Comparison of ENCODE assay signal across 3 cellular contexts in the genomic region with DNA sequence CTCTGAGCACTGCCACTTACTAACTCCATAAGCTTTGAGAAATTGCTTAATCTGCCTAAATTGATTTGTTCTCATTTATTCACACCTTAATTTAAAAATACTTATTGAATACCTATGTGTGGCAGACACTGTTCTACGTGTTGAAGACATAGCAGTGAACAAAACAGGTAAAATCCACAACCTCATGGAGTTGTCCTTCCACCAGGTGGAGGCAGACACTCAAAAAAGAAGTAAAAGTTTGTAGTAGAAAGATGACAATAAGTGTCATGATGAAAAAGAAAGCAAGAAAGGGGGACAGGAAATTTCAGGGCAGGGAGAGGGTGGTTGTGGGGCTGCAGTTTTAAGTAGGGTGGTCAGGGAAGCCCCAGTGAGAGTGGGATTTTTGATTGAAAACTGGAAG.
TF ChIP-seq lines count a peak whose summit lies in the region.

No MANE protein-coding gene starts in this region.

TF ChIP-seq in SK-N-SH, 30 proteins besides CTCF, POLR2A, EP300 and RAD21 (continued from another document):
- no peak for TF ChIP-seq EZH2phosphoT487 (IDR thresholded peaks at IDR 0.05; ENCODE audit: borderline replicate concordance, low read depth)
- TF ChIP-seq, protein P1, sequence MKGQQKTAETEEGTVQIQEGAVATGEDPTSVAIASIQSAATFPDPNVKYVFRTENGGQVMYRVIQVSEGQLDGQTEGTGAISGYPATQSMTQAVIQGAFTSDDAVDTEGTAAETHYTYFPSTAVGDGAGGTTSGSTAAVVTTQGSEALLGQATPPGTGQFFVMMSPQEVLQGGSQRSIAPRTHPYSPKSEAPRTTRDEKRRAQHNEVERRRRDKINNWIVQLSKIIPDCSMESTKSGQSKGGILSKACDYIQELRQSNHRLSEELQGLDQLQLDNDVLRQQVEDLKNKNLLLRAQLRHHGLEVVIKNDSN (IDR thresholded peaks at IDR 0.05; ENCODE audit: borderline replicate concordance, low read depth) = no peak
- no peak for TF ChIP-seq POLR2AphosphoS5 (IDR thresholded peaks at IDR 0.05; ENCODE audit: low read depth, low read length)
- no peak for TF ChIP-seq RFX5 (IDR thresholded peaks at IDR 0.05; ENCODE audit: low read length)
- no peak for TF ChIP-seq SIN3A (IDR thresholded peaks at IDR 0.05; ENCODE audit: borderline replicate concordance, low read depth, low read length)
- no peak for TF ChIP-seq GATA2 (CRISPR knock-in tag; IDR thresholded peaks at IDR 0.05)
- no peak for TF ChIP-seq MEF2A (IDR thresholded peaks at IDR 0.05; ENCODE audit: borderline replicate concordance, low read depth)
- TF ChIP-seq, protein P2, sequence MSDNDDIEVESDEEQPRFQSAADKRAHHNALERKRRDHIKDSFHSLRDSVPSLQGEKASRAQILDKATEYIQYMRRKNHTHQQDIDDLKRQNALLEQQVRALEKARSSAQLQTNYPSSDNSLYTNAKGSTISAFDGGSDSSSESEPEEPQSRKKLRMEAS (IDR thresholded peaks at IDR 0.05; ENCODE audit: low read depth) = no peak

TF ChIP-seq in SK-N-SH treated with all-trans-retinoic acid at 6 μM for 48 hours, 23 proteins besides CTCF, POLR2A, EP300 and RAD21 (continued from another document):
- no peak for TF ChIP-seq GLIS3 (CRISPR knock-in tag; IDR thresholded peaks at IDR 0.05)
- TF ChIP-seq SNAI2 (CRISPR knock-in tag; IDR thresholded peaks at IDR 0.05) = no peak
- no peak for TF ChIP-seq OSR1 (CRISPR knock-in tag; IDR thresholded peaks at IDR 0.05)
- TF ChIP-seq, protein P3, sequence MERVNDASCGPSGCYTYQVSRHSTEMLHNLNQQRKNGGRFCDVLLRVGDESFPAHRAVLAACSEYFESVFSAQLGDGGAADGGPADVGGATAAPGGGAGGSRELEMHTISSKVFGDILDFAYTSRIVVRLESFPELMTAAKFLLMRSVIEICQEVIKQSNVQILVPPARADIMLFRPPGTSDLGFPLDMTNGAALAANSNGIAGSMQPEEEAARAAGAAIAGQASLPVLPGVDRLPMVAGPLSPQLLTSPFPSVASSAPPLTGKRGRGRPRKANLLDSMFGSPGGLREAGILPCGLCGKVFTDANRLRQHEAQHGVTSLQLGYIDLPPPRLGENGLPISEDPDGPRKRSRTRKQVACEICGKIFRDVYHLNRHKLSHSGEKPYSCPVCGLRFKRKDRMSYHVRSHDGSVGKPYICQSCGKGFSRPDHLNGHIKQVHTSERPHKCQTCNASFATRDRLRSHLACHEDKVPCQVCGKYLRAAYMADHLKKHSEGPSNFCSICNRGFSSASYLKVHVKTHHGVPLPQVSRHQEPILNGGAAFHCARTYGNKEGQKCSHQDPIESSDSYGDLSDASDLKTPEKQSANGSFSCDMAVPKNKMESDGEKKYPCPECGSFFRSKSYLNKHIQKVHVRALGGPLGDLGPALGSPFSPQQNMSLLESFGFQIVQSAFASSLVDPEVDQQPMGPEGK (CRISPR knock-in tag; IDR thresholded peaks at IDR 0.05; ENCODE audit: borderline replicate concordance) = no peak
- no peak for TF ChIP-seq ZNF8 (CRISPR knock-in tag; IDR thresholded peaks at IDR 0.05)
TF ChIP-seq in SK-N-SH treated with all-trans-retinoic acid at 6 μM for 48 hours: peak in this region for 0.

TF ChIP-seq in K562, 482 proteins besides CTCF, POLR2A, EP300 and RAD21:
- TF ChIP-seq, protein P4, sequence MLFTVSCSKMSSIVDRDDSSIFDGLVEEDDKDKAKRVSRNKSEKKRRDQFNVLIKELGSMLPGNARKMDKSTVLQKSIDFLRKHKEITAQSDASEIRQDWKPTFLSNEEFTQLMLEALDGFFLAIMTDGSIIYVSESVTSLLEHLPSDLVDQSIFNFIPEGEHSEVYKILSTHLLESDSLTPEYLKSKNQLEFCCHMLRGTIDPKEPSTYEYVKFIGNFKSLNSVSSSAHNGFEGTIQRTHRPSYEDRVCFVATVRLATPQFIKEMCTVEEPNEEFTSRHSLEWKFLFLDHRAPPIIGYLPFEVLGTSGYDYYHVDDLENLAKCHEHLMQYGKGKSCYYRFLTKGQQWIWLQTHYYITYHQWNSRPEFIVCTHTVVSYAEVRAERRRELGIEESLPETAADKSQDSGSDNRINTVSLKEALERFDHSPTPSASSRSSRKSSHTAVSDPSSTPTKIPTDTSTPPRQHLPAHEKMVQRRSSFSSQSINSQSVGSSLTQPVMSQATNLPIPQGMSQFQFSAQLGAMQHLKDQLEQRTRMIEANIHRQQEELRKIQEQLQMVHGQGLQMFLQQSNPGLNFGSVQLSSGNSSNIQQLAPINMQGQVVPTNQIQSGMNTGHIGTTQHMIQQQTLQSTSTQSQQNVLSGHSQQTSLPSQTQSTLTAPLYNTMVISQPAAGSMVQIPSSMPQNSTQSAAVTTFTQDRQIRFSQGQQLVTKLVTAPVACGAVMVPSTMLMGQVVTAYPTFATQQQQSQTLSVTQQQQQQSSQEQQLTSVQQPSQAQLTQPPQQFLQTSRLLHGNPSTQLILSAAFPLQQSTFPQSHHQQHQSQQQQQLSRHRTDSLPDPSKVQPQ (CRISPR knock-in tag; IDR thresholded peaks at IDR 0.05; ENCODE audit: borderline replicate concordance) = no peak
- TF ChIP-seq, protein P5, sequence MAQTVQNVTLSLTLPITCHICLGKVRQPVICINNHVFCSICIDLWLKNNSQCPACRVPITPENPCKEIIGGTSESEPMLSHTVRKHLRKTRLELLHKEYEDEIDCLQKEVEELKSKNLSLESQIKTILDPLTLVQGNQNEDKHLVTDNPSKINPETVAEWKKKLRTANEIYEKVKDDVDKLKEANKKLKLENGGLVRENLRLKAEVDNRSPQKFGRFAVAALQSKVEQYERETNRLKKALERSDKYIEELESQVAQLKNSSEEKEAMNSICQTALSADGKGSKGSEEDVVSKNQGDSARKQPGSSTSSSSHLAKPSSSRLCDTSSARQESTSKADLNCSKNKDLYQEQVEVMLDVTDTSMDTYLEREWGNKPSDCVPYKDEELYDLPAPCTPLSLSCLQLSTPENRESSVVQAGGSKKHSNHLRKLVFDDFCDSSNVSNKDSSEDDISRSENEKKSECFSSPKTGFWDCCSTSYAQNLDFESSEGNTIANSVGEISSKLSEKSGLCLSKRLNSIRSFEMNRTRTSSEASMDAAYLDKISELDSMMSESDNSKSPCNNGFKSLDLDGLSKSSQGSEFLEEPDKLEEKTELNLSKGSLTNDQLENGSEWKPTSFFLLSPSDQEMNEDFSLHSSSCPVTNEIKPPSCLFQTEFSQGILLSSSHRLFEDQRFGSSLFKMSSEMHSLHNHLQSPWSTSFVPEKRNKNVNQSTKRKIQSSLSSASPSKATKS (CRISPR knock-in tag; IDR thresholded peaks at IDR 0.05) = no peak
- TF ChIP-seq ZNF3 (CRISPR knock-in tag; IDR thresholded peaks at IDR 0.05) (no peak), CTBP1 (IDR thresholded peaks at IDR 0.05; ENCODE audit: borderline replicate concordance) (no peak), RFX7 (CRISPR knock-in tag; IDR thresholded peaks at IDR 0.05) (no peak), ZNF384 (IDR thresholded peaks at IDR 0.05; ENCODE audit: low read depth, low read length) (no peak), SMARCA5 (IDR thresholded peaks at IDR 0.05) (no peak), RNF2 (IDR thresholded peaks at IDR 0.05) (no peak), CCAR2 (IDR thresholded peaks at IDR 0.05; ENCODE audit: low read depth, low read length) (no peak), NCOA4 (IDR thresholded peaks at IDR 0.05; ENCODE audit: partially characterized antibody) (no peak), RBM14 (IDR thresholded peaks at IDR 0.05; ENCODE audit: borderline replicate concordance, insufficient read depth, low read depth, low read length) (no peak), NBN (IDR thresholded peaks at IDR 0.05; ENCODE audit: low read depth) (no peak), POLR3A (IDR thresholded peaks at IDR 0.05; ENCODE audit: borderline replicate concordance, extremely low read depth, insufficient read depth, insufficient read length) (no peak), HDAC8 (tag; IDR thresholded peaks at IDR 0.05) (no peak), ZNF507 (tag; conservative IDR thresholded peaks at IDR 0.05) (no peak)
- TF ChIP-seq, protein P6, sequence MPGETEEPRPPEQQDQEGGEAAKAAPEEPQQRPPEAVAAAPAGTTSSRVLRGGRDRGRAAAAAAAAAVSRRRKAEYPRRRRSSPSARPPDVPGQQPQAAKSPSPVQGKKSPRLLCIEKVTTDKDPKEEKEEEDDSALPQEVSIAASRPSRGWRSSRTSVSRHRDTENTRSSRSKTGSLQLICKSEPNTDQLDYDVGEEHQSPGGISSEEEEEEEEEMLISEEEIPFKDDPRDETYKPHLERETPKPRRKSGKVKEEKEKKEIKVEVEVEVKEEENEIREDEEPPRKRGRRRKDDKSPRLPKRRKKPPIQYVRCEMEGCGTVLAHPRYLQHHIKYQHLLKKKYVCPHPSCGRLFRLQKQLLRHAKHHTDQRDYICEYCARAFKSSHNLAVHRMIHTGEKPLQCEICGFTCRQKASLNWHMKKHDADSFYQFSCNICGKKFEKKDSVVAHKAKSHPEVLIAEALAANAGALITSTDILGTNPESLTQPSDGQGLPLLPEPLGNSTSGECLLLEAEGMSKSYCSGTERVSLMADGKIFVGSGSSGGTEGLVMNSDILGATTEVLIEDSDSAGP (CRISPR knock-in tag; IDR thresholded peaks at IDR 0.05) = no peak
- TF ChIP-seq, protein P7, sequence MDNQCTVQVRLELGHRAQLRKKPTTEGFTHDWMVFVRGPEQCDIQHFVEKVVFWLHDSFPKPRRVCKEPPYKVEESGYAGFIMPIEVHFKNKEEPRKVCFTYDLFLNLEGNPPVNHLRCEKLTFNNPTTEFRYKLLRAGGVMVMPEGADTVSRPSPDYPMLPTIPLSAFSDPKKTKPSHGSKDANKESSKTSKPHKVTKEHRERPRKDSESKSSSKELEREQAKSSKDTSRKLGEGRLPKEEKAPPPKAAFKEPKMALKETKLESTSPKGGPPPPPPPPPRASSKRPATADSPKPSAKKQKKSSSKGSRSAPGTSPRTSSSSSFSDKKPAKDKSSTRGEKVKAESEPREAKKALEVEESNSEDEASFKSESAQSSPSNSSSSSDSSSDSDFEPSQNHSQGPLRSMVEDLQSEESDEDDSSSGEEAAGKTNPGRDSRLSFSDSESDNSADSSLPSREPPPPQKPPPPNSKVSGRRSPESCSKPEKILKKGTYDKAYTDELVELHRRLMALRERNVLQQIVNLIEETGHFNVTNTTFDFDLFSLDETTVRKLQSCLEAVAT (IDR thresholded peaks at IDR 0.05) = no peak
- TF ChIP-seq, protein P8, sequence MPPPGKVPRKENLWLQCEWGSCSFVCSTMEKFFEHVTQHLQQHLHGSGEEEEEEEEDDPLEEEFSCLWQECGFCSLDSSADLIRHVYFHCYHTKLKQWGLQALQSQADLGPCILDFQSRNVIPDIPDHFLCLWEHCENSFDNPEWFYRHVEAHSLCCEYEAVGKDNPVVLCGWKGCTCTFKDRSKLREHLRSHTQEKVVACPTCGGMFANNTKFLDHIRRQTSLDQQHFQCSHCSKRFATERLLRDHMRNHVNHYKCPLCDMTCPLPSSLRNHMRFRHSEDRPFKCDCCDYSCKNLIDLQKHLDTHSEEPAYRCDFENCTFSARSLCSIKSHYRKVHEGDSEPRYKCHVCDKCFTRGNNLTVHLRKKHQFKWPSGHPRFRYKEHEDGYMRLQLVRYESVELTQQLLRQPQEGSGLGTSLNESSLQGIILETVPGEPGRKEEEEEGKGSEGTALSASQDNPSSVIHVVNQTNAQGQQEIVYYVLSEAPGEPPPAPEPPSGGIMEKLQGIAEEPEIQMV (tag; conservative IDR thresholded peaks at IDR 0.05; ENCODE audit: low read depth) = no peak
- TF ChIP-seq, protein P9, sequence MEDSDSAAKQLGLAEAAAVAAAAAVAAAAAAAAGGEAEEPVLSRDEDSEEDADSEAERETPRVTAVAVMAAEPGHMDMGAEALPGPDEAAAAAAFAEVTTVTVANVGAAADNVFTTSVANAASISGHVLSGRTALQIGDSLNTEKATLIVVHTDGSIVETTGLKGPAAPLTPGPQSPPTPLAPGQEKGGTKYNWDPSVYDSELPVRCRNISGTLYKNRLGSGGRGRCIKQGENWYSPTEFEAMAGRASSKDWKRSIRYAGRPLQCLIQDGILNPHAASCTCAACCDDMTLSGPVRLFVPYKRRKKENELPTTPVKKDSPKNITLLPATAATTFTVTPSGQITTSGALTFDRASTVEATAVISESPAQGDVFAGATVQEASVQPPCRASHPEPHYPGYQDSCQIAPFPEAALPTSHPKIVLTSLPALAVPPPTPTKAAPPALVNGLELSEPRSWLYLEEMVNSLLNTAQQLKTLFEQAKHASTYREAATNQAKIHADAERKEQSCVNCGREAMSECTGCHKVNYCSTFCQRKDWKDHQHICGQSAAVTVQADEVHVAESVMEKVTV (CRISPR knock-in tag; IDR thresholded peaks at IDR 0.05) = no peak
- TF ChIP-seq, protein P10, sequence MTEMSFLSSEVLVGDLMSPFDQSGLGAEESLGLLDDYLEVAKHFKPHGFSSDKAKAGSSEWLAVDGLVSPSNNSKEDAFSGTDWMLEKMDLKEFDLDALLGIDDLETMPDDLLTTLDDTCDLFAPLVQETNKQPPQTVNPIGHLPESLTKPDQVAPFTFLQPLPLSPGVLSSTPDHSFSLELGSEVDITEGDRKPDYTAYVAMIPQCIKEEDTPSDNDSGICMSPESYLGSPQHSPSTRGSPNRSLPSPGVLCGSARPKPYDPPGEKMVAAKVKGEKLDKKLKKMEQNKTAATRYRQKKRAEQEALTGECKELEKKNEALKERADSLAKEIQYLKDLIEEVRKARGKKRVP (CRISPR knock-in tag; IDR thresholded peaks at IDR 0.05) = no peak
